8 cellular contexts compared by ENCODE assay signal in the genomic region with DNA sequence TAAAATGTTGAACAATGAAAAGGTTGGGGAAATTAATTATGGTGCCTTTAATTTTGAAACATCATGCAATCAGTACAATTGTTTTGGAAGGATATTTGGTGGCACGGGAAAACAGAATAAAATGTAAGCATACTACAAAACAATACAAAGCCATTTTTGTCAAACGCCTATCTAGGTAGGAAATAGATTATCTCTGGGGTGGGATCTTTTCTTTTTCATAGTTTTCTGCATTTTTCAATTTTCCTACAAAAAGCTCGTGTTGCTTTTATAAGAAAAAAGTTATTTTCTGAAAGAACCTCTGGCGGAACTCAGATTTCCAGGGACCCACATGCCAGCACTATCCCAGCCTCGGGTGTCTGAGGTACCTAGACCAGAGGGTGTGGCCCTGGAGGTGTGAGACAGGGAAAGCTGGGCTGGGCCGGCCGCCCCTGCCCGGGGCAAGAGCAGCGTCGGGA. TPM values are rescaled to one million over a fixed set of nuclear protein-coding genes. Genes with fewer than 3 reads are reported as not detected.
DNase-seq lines count a peak whose midpoint lies in the region; ATAC-seq, FAIRE-seq and TF ChIP-seq lines count a peak whose summit lies in the region.

No MANE protein-coding gene starts in this region.

- peaks cover 5% of the 10 kb centered on the region for H3K4me1 ChIP-seq in astrocyte (ENCODE audit: insufficient read depth, low read length)
- H3K4me1 ChIP-seq in left lung, result peaks cover 5 to 36% of the 10 kb centered on the region in 2 donors
- H3K4me1 ChIP-seq in thoracic aorta (ENCODE audit: control insufficient read depth in 1 of 2, low read depth in 2 of 2), result peaks cover 26 to 34% of the 10 kb centered on the region in 2 donors

- H3K79me2 ChIP-seq in astrocyte (ENCODE audit: insufficient read depth, low read length), result peaks cover 32% of the 10 kb centered on the region

- H3K4me2 ChIP-seq in astrocyte (ENCODE audit: low read length), result peak overlapping the region; percentile 86

- TF ChIP-seq CTCF in astrocyte (IDR thresholded peaks at IDR 0.05; ENCODE audit: insufficient read depth, low read depth, low read length) (no peak), left lung (IDR thresholded peaks at IDR 0.05) (no peak), thoracic aorta (IDR thresholded peaks at IDR 0.05) (no peak)

- peaks cover 29% of the 10 kb centered on the region for H3K4me1 Mint-ChIP-seq in activated CD8-positive, alpha-beta memory T cell treated with anti-CD3 and anti-CD28 coated beads, Interleukin-2, amount 10 ng/mL, durations not matched to agents 7 days and 5 days
- peaks cover 10% of the 10 kb centered on the region for H3K4me1 Mint-ChIP-seq in astrocyte (ENCODE audit: low read depth, unreplicated experiment)

- H3K27me3 Mint-ChIP-seq in activated CD8-positive, alpha-beta memory T cell treated with anti-CD3 and anti-CD28 coated beads, Interleukin-2, amount 10 ng/mL, durations not matched to agents 7 days and 5 days, result peaks cover 3% of the 10 kb centered on the region
- peaks cover 2% of the 10 kb centered on the region for H3K27me3 Mint-ChIP-seq in astrocyte (ENCODE audit: low read depth, unreplicated experiment)

- CTCF ChIA-PET in activated CD8-positive, alpha-beta memory T cell treated with anti-CD3 and anti-CD28 coated beads, Interleukin-2, amount 10 ng/mL, durations not matched to agents 7 days and 5 days (lab: Charles Lee), result interaction anchor here (0.6 to 18.1 kb wide), 12 partner anchors 9 to 655 kb away, joined by 3 to 249 read pairs (median 4); a partner anchor contains a TSS

- no peaks in the 10 kb centered on the region for H3K9me3 ChIP-seq in astrocyte (ENCODE audit: insufficient read depth, low read depth, low read length)
- no peaks in the 10 kb centered on the region for H3K9me3 ChIP-seq in left lung
- no peaks in the 10 kb centered on the region for H3K9me3 ChIP-seq in thoracic aorta

- no peak for FAIRE-seq in astrocyte (lab: Jason Lieb, UNC)

- H3K36me3 ChIP-seq in astrocyte (ENCODE audit: insufficient read depth, low read length) (no peaks in the 10 kb centered on the region), left lung (no peaks in the 10 kb centered on the region), thoracic aorta (no peaks in the 10 kb centered on the region)

- intact Hi-C loops in left lung (cut with DNase I), result no loop called here

- H3K27me3 ChIP-seq in astrocyte (ENCODE audit: insufficient read depth, low read length), result no peaks in the 10 kb centered on the region
- H3K27me3 ChIP-seq in left lung, result no peaks in the 10 kb centered on the region
- no peaks in the 10 kb centered on the region for H3K27me3 ChIP-seq in thoracic aorta (replicated peaks; ENCODE audit: insufficient read depth)

- no peak for DNase-seq in activated CD8-positive, alpha-beta memory T cell treated with anti-CD3 and anti-CD28 coated beads, Interleukin-2, amount 10 ng/mL, durations not matched to agents 7 days and 5 days
- no peak for DNase-seq in activated CD8-positive, alpha-beta memory T cell treated with anti-CD3 and anti-CD28 coated beads, Interleukin-2, amount 50 U/mL, for 4 hours
- DNase-seq in astrocyte (ENCODE audit: low read depth) (no peak), left lung (no peak), thoracic aorta (ENCODE audit: low spot score) (no peak), GM19240 (ENCODE audit: insufficient read length, low spot score) (no peak)

- no peak overlapping the region for H3K27ac Mint-ChIP-seq in activated CD8-positive, alpha-beta memory T cell treated with anti-CD3 and anti-CD28 coated beads, Interleukin-2, amount 10 ng/mL, durations not matched to agents 7 days and 5 days
- peak overlapping the region; percentile 1 for H3K27ac Mint-ChIP-seq in astrocyte (ENCODE audit: unreplicated experiment)

- H2AFZ ChIP-seq in astrocyte (ENCODE audit: low read depth, low read length), result peak overlapping the region; percentile 93

- H3K9me3 Mint-ChIP-seq in activated CD8-positive, alpha-beta memory T cell treated with anti-CD3 and anti-CD28 coated beads, Interleukin-2, amount 10 ng/mL, durations not matched to agents 7 days and 5 days (ENCODE audit: low read depth), result no peaks in the 10 kb centered on the region
- H3K9me3 Mint-ChIP-seq in astrocyte (ENCODE audit: unreplicated experiment), result no peaks in the 10 kb centered on the region

- peaks cover 31% of the 10 kb centered on the region for H4K20me1 ChIP-seq in astrocyte (ENCODE audit: insufficient read depth, low read length)

- H3K36me3 Mint-ChIP-seq in activated CD8-positive, alpha-beta memory T cell treated with anti-CD3 and anti-CD28 coated beads, Interleukin-2, amount 10 ng/mL, durations not matched to agents 7 days and 5 days, result no peaks in the 10 kb centered on the region
- H3K36me3 Mint-ChIP-seq in astrocyte (ENCODE audit: low read depth, unreplicated experiment), result no peaks in the 10 kb centered on the region

- H3K9ac ChIP-seq in astrocyte (ENCODE audit: low read length), result peak overlapping the region; percentile 81

- H3K27ac ChIP-seq in astrocyte (ENCODE audit: low read depth, low read length) (peak overlapping the region; percentile 68), left lung (peak overlapping the region; percentile 86 to 89), thoracic aorta (peak overlapping the region; percentile 77 to 88)

- no peak for ATAC-seq in activated CD8-positive, alpha-beta memory T cell treated with anti-CD3 and anti-CD28 coated beads, Interleukin-2, amount 10 ng/mL, durations not matched to agents 7 days and 5 days
- no peak for ATAC-seq in left lung
- no peak for ATAC-seq in thoracic aorta (ENCODE audit: insufficient number of reproducible peaks, low FRiP score, low read depth)
- ATAC-seq in HG03521 (IDR thresholded peaks at IDR 0.05; ENCODE audit: unreplicated experiment), result no peak
- no peak for ATAC-seq in HG03432 (IDR thresholded peaks at IDR 0.05; ENCODE audit: unreplicated experiment)

- H3K4me3 Mint-ChIP-seq in activated CD8-positive, alpha-beta memory T cell treated with anti-CD3 and anti-CD28 coated beads, Interleukin-2, amount 10 ng/mL, durations not matched to agents 7 days and 5 days, result peak overlapping the region; percentile 79
- peak overlapping the region; percentile 88 for H3K4me3 Mint-ChIP-seq in astrocyte (ENCODE audit: unreplicated experiment)

- H3K4me3 ChIP-seq in astrocyte (ENCODE audit: insufficient read depth, low read depth, low read length) (peak overlapping the region; percentile 70), left lung (peak overlapping the region; percentile 66 to 69), thoracic aorta (peak overlapping the region; percentile 89)

RNA-seq across cellular contexts. Expression of a gene that starts 1.0 kb away (rescaled TPM):
- total RNA-seq in activated CD8-positive, alpha-beta memory T cell treated with anti-CD3 and anti-CD28 coated beads, Interleukin-2, amount 10 ng/mL, durations not matched to agents 7 days and 5 days, result 10 to 100 TPM; 29.0 to 36.5 TPM
- total RNA-seq in astrocyte (28.3 and 30.5 TPM in 2 replicates), left lung (10 to 100 TPM; 44.2 to 58.3 TPM), thoracic aorta (100 to 1,000 TPM in 1 of 2 donors, 10 to 100 TPM in 1; 85.3 to 102 TPM)

RNA-seq across cellular contexts. Expression of a gene that starts 20.6 kb away (rescaled TPM):
- 10 to 100 TPM; 23.3 to 27.8 TPM for total RNA-seq in activated CD8-positive, alpha-beta memory T cell treated with anti-CD3 and anti-CD28 coated beads, Interleukin-2, amount 10 ng/mL, durations not matched to agents 7 days and 5 days
- 18.9 and 19.5 TPM in 2 replicates for total RNA-seq in astrocyte
- total RNA-seq in left lung, result 10 to 100 TPM; 18.2 to 18.5 TPM
- 10 to 100 TPM; 11.1 to 11.4 TPM for total RNA-seq in thoracic aorta
